In the genomic region with DNA sequence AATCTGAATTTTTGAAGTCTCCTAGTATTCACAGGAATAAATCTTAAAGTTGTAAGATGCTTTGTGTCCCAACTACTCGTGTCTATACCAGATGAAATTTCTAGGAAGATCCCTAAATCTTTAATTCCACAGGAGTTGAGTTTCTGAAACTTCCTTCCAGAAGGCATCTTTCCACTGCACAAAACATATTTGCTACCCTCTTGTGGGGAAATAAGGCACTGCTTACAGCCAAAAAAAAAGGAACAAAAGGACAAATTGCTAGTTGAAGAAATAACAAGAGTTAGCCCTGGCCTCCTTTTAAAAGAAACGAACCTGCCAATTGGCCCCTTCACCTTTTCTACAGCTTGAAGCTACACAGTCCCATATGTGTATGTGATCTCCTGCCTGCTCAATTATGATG, we compare ENCODE assay signal across 9 cellular contexts. TPM values are rescaled to one million over a fixed set of nuclear protein-coding genes. Genes with fewer than 3 reads are reported as not detected.
A peak's percentile ranks its signal among the peaks of the same experiment; 100 is the strongest.
DNase-seq lines count a peak whose midpoint lies in the region; ATAC-seq, FAIRE-seq and TF ChIP-seq lines count a peak whose summit lies in the region.
"Had no signal": no experiment of that assay in that cellular context is flagged by ENCODE, and none has a peak within 500 bp of the region (broad histone marks: within the 10 kb centered on the region; RNA-seq: fewer than 3 reads in every experiment).

No MANE protein-coding gene starts in this region.

- H3F3A ChIP-seq in MM.1S (ENCODE audit: insufficient read depth, low read length), result no peaks in the 10 kb centered on the region
- H3F3A ChIP-seq in neural progenitor cell (ENCODE audit: low read depth), result no peaks in the 10 kb centered on the region

- DNase-seq in ELR (ENCODE audit: low read depth), result peak; percentile 39
- no peak for DNase-seq in MM.1S
- DNase-seq in bronchial epithelial cell (ENCODE audit: low read depth), result peak; percentile 23
- peak; percentile 50 for DNase-seq in neural progenitor cell (ENCODE audit: low spot score)
- DNase-seq in KG1 (lab: John Stamatoyannopoulos, UW), result no peak
- no peak for DNase-seq in NCI-H1092 (lab: John Stamatoyannopoulos, UW)
- no peak for DNase-seq in MG63

- H3K27me3 ChIP-seq in MM.1S (replicated peaks; ENCODE audit: insufficient read depth, low read length), result no peaks in the 10 kb centered on the region
- H3K27me3 ChIP-seq in bronchial epithelial cell (ENCODE audit: control insufficient read depth, insufficient read depth, low read length), result no peaks in the 10 kb centered on the region
- no peaks in the 10 kb centered on the region for H3K27me3 ChIP-seq in neural progenitor cell
- no peaks in the 10 kb centered on the region for H3K27me3 ChIP-seq in MG63
- H3K27me3 ChIP-seq: ascending aorta had no signal

- no peaks in the 10 kb centered on the region for H3K36me3 Mint-ChIP-seq in neural progenitor cell

- H3K4me1 Mint-ChIP-seq in neural progenitor cell, result peaks cover 8% of the 10 kb centered on the region

- H2AFZ ChIP-seq in MM.1S (ENCODE audit: low read length) (no peak overlapping the region), neural progenitor cell (replicated peaks) (peak overlapping the region; percentile 46)

- H3K9ac ChIP-seq in MM.1S (ENCODE audit: low read length), result no peak overlapping the region
- no peak overlapping the region for H3K9ac ChIP-seq in neural progenitor cell

- H3K9me3 ChIP-seq in MM.1S (replicated peaks; ENCODE audit: insufficient read depth, low read length) (no peaks in the 10 kb centered on the region), neural progenitor cell (ENCODE audit: low read depth) (no peaks in the 10 kb centered on the region), MG63 (no peaks in the 10 kb centered on the region)
- H3K9me3 ChIP-seq: ascending aorta had no signal

- no peak for FAIRE-seq in bronchial epithelial cell (lab: Jason Lieb, UNC)

- TF ChIP-seq POLR2A in GM18505 (IDR thresholded peaks at IDR 0.05; ENCODE audit: borderline replicate concordance, extremely low read depth, insufficient read depth, insufficient read length), result no peak

- TF ChIP-seq CTCF in MM.1S (IDR thresholded peaks at IDR 0.05; ENCODE audit: low read length) (peak; percentile 64), bronchial epithelial cell (IDR thresholded peaks at IDR 0.05; ENCODE audit: insufficient read depth, low read length, severe bottlenecking) (peak; percentile 58), neural progenitor cell (IDR thresholded peaks at IDR 0.05) (peak; percentile 84)

- no peaks in the 10 kb centered on the region for H3K9me2 ChIP-seq in MM.1S (replicated peaks; ENCODE audit: insufficient read depth, low read length)

- H3K79me2 ChIP-seq in MM.1S (ENCODE audit: low read length), result no peaks in the 10 kb centered on the region
- no peaks in the 10 kb centered on the region for H3K79me2 ChIP-seq in neural progenitor cell (ENCODE audit: low read depth)

- no peak overlapping the region for H3K27ac Mint-ChIP-seq in neural progenitor cell

- H3K27ac ChIP-seq in MM.1S (ENCODE audit: low read length), result no peak overlapping the region
- no peak overlapping the region for H3K27ac ChIP-seq in neural progenitor cell
- H3K27ac ChIP-seq: ascending aorta had no signal

- peaks cover 6% of the 10 kb centered on the region for H3K27me3 Mint-ChIP-seq in neural progenitor cell (ENCODE audit: insufficient read depth, low read depth)

- H3K4me1 ChIP-seq in MM.1S (ENCODE audit: low read length) (no peaks in the 10 kb centered on the region), neural progenitor cell (no peaks in the 10 kb centered on the region)
- H3K4me1 ChIP-seq: ascending aorta had no signal

- H3K9me3 Mint-ChIP-seq in neural progenitor cell, result no peaks in the 10 kb centered on the region

- H3K4me2 ChIP-seq in MM.1S (ENCODE audit: low read depth, low read length) (no peak overlapping the region), neural progenitor cell (no peak overlapping the region)

- ATAC-seq in GM18505 (IDR thresholded peaks at IDR 0.05; ENCODE audit: unreplicated experiment), result no peak

- H4K20me1 ChIP-seq in MM.1S (ENCODE audit: insufficient read depth, low read length), result no peaks in the 10 kb centered on the region
- H4K20me1 ChIP-seq in neural progenitor cell (ENCODE audit: low read depth), result no peaks in the 10 kb centered on the region

- H3K36me3 ChIP-seq in MM.1S (replicated peaks; ENCODE audit: insufficient read depth, low read length), result no peaks in the 10 kb centered on the region
- no peaks in the 10 kb centered on the region for H3K36me3 ChIP-seq in bronchial epithelial cell (ENCODE audit: control insufficient read depth, insufficient read depth, low read length)
- H3K36me3 ChIP-seq in neural progenitor cell, result no peaks in the 10 kb centered on the region
- no peaks in the 10 kb centered on the region for H3K36me3 ChIP-seq in MG63
- H3K36me3 ChIP-seq: ascending aorta had no signal

- H3K4me3 Mint-ChIP-seq in neural progenitor cell, result no peak overlapping the region

- no peak overlapping the region for H3K4me3 ChIP-seq in MM.1S (ENCODE audit: low read length)
- no peak overlapping the region for H3K4me3 ChIP-seq in bronchial epithelial cell (ENCODE audit: low read depth, low read length)
- no peak overlapping the region for H3K4me3 ChIP-seq in neural progenitor cell
- H3K4me3 ChIP-seq in MG63, result no peak overlapping the region
- H3K4me3 ChIP-seq: ascending aorta had no signal

RNA-seq across cellular contexts. Expression of a gene that starts 54.0 kb away (rescaled TPM):
- total RNA-seq in bronchial epithelial cell (not detected in 2 replicates), neural progenitor cell (ENCODE audit: low replicate concordance) (0.50 and 1.9 TPM in 2 replicates)
- total RNA-seq in MG63 (2014; rRNA removed; shearing (Covaris generic); ENCODE audit: low replicate concordance), result not detected in 2 replicates
- total RNA-seq: ascending aorta had no signal

Comparison
In these comparisons a context has a peak if more than half of its experiments do, and no peak if none do; other contexts are left out.
1. DNase-seq: peak in ELR (single experiment), bronchial epithelial cell (single experiment) and neural progenitor cell (single experiment); none in MM.1S (single experiment), KG1 (single experiment), NCI-H1092 (single experiment) and MG63 (single experiment).
2. Peak in every context shown above with its lines, with median percentiles within 50 percentile points of each other: CTCF ChIP-seq.